In the genomic region with DNA sequence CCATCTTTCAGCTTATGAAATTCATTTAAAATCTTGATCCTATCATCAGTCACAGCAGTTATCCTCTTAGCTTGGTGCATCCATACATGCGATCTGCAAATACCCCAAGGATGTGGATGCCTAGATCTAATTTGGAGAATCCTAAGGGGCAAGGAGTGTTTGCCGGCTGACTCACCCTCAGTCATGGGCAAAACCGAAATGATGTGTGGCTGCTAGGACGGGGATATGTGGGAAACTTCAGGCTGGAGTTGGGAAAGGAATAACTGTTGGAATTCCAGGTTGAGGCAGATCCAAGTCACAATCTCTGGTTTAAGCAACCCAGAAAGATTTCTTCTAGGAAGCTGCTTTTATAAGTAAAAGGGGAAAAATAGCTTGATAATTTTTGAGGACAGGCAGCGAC, we compare ENCODE assay signal across 13 cellular contexts.
"Had no signal": no experiment of that assay in that cellular context is flagged by ENCODE, and none has a peak within 500 bp of the region (broad histone marks: within the 10 kb centered on the region; RNA-seq: fewer than 3 reads in every experiment).

No MANE protein-coding gene starts in this region.

- H3K27ac ChIP-seq: thoracic aorta had no signal

- DNase-seq: activated B cell treated with CpG ODN at 0.5 μM for 24 hours; activated CD4-positive, alpha-beta T cell treated with anti-CD3 and anti-CD28 coated beads for 48 hours; activated CD8-positive, alpha-beta T cell treated with anti-CD3 and anti-CD28 coated beads for 36 hours; activated gamma-delta T cell; activated T-cell treated with anti-CD3 and anti-CD28 coated beads, Interleukin-2, amount 50 U/mL, for 48 hours; amniotic stem cell; foreskin melanocyte; kidney glomerular epithelial cell; right cardiac atrium; T-helper 17 cell; uterus had no signal

- H3K4me3 ChIP-seq: smooth muscle cell, thoracic aorta had no signal

- H3K9me3 ChIP-seq: thoracic aorta, uterus had no signal

- H3K27me3 ChIP-seq: uterus had no signal

- H3K36me3 ChIP-seq: thoracic aorta, uterus had no signal

- H3K4me1 ChIP-seq: uterus had no signal
